In the genomic region with DNA sequence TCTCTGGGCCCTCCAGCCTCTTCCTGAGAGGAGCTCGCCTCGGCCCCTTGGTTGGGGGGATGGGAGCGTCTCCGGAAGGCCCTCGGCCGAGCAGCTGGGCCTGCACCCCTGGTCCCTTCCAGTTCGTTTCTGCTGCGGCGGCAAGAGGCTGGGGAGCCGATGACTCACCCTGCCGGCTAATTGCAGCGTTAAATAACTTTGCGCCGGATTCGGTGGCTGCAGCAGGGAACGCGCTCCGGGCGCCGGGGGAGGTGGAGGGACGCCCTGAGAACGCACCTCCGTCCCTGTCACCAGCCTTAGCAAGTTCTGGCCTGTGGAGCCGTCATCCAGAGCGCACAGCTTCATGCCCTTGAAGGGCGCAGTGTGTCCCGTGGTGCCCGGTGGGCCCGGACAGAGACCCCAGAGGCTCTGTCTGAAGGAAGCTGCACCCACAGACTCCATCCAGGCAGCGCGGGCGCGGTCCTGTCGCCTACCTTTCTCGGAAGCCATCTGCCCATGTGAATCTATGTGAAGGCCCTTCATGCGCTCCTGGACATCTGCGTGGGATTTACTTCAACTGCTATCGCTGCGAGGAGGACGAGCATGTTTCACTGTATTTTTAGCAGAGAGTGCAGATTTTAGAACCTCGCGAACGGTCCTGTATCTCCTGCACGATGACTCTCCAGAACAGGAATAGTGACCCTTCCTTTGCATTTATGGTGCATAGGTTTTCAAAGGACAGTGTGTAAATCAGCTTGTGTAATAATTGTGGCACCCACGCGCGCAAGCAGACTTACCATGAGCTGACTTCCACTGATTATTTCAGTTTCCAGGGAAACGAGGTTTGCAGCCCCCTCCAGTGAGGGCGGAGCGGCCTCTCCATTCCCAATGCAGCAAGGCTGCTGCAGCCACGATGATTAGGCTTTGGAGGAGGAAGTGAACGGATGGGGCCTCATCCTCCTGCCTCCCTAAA, we compare ENCODE assay signal across 1 cellular context.
TF ChIP-seq lines count a peak whose summit lies in the region.

No MANE protein-coding gene starts in this region.

TF ChIP-seq in H1, 55 proteins besides CTCF, POLR2A, EP300 and RAD21 (continued from another document):
- TF ChIP-seq RNF2 (IDR thresholded peaks at IDR 0.05; ENCODE audit: borderline replicate concordance, low read depth, low read length, missing control alignments, poor library complexity, severe bottlenecking) (no peak), SP2 (IDR thresholded peaks at IDR 0.05; ENCODE audit: low read length) (no peak), GTF2F1 (IDR thresholded peaks at IDR 0.05; ENCODE audit: borderline replicate concordance, low read depth, low read length) (no peak), CBX5 (IDR thresholded peaks at IDR 0.05; ENCODE audit: low read depth, low read length) (no peak), CTBP2 (IDR thresholded peaks at IDR 0.05; ENCODE audit: borderline replicate concordance, insufficient read depth, insufficient read length, low read length) (no peak), SUZ12 (IDR thresholded peaks at IDR 0.05; ENCODE audit: low read length) (peak; percentile 91), TBP (IDR thresholded peaks at IDR 0.05; ENCODE audit: low read depth, low read length) (no peak), PHF8 (conservative IDR thresholded peaks at IDR 0.05; ENCODE audit: low read depth, low read length) (no peak), TEAD4 (IDR thresholded peaks at IDR 0.05; ENCODE audit: low read depth, low read length) (no peak), CBX8 (IDR thresholded peaks at IDR 0.05; ENCODE audit: borderline replicate concordance, low read depth, low read length) (no peak), NRF1 (IDR thresholded peaks at IDR 0.05; ENCODE audit: low read depth, low read length) (no peak), BACH1 (IDR thresholded peaks at IDR 0.05; ENCODE audit: low read length) (no peak), KDM4A (IDR thresholded peaks at IDR 0.05; ENCODE audit: low read depth, low read length, severe bottlenecking) (peak; percentile 75), CREB1 (IDR thresholded peaks at IDR 0.05) (no peak), ASH2L (IDR thresholded peaks at IDR 0.05; ENCODE audit: low read length) (no peak), POU5F1 (IDR thresholded peaks at IDR 0.05; ENCODE audit: low read depth, low read length) (no peak), HDAC6 (IDR thresholded peaks at IDR 0.05; ENCODE audit: low read depth, low read length) (no peak), JUND (IDR thresholded peaks at IDR 0.05; ENCODE audit: low read length) (peak; percentile 91), NANOG (IDR thresholded peaks at IDR 0.05; ENCODE audit: insufficient read depth, low read depth, low read length, poor library complexity, severe bottlenecking) (no peak), ZNF274 (IDR thresholded peaks at IDR 0.05; ENCODE audit: borderline replicate concordance, extremely low read depth, low read length) (no peak), SIN3A (conservative IDR thresholded peaks at IDR 0.05 in 1 of 2, IDR thresholded peaks at IDR 0.05 in 1 of 2; ENCODE audit: low read depth in 1 of 2, low read length in 2 of 2) (0 out of 4 replicates have a peak, but pooled peaks of 1 of the 2 experiments have one; percentile 39), SAP30 (IDR thresholded peaks at IDR 0.05; ENCODE audit: insufficient read depth, insufficient replicate concordance, low read length) (no peak), MAFK (IDR thresholded peaks at IDR 0.05; ENCODE audit: low read depth, low read length) (no peak), POLR2AphosphoS5 (IDR thresholded peaks at IDR 0.05; ENCODE audit: low read depth, low read length) (no peak), JUN (IDR thresholded peaks at IDR 0.05; ENCODE audit: low read depth, low read length) (no peak; the same call in 1 of the 2 replicates), HDAC2 (IDR thresholded peaks at IDR 0.05; ENCODE audit: borderline replicate concordance in 1 of 2, low read depth in 2 of 2, low read length in 2 of 2) (no peak)
- TF ChIP-seq, protein P1, sequence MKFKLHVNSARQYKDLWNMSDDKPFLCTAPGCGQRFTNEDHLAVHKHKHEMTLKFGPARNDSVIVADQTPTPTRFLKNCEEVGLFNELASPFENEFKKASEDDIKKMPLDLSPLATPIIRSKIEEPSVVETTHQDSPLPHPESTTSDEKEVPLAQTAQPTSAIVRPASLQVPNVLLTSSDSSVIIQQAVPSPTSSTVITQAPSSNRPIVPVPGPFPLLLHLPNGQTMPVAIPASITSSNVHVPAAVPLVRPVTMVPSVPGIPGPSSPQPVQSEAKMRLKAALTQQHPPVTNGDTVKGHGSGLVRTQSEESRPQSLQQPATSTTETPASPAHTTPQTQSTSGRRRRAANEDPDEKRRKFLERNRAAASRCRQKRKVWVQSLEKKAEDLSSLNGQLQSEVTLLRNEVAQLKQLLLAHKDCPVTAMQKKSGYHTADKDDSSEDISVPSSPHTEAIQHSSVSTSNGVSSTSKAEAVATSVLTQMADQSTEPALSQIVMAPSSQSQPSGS (IDR thresholded peaks at IDR 0.05; ENCODE audit: low read length), result no peak
TF ChIP-seq in H1: peak in this region for 6.
